20 cellular contexts compared by ENCODE assay signal in genomic region chr22:44486538-44486937, GRCh38.
DNase-seq lines count a peak whose midpoint lies in the region; ATAC-seq, FAIRE-seq and TF ChIP-seq lines count a peak whose summit lies in the region.
"Had no signal": no experiment of that assay in that cellular context is flagged by ENCODE, and none has a peak within 500 bp of the region (broad histone marks: within the 10 kb centered on the region; RNA-seq: fewer than 3 reads in every experiment).

No MANE protein-coding gene starts in this region.

- H3K27me3 Mint-ChIP-seq in activated T-cell treated with anti-CD3 and anti-CD28 coated beads, Interleukin-2, amount 50 U/mL, for 24 hours, result no peaks in the 10 kb centered on the region
- H3K27me3 Mint-ChIP-seq: activated naive CD4-positive, alpha-beta T cell treated with anti-CD3 and anti-CD28 coated beads, Interleukin-2, amount 50 U/mL, for 24 hours; brain; type B pancreatic cell had no signal

- no peak for TF ChIP-seq POLR2A in H54 (IDR thresholded peaks at IDR 0.05; ENCODE audit: low read depth, low read length)

- H3K9me3 Mint-ChIP-seq in activated T-cell treated with anti-CD3 and anti-CD28 coated beads, Interleukin-2, amount 50 U/mL, for 24 hours, result no peaks in the 10 kb centered on the region
- H3K9me3 Mint-ChIP-seq: activated naive CD4-positive, alpha-beta T cell treated with anti-CD3 and anti-CD28 coated beads, Interleukin-2, amount 50 U/mL, for 24 hours; HFFc6 had no signal

- H3K4me3 Mint-ChIP-seq in activated T-cell treated with anti-CD3 and anti-CD28 coated beads, Interleukin-2, amount 50 U/mL, for 24 hours, result no peak overlapping the region
- H3K4me3 Mint-ChIP-seq: activated naive CD4-positive, alpha-beta T cell treated with anti-CD3 and anti-CD28 coated beads, Interleukin-2, amount 50 U/mL, for 24 hours; brain; HFFc6; type B pancreatic cell had no signal

- no peak overlapping the region for H3K27ac Mint-ChIP-seq in activated T-cell treated with anti-CD3 and anti-CD28 coated beads, Interleukin-2, amount 50 U/mL, for 24 hours
- H3K27ac Mint-ChIP-seq: activated naive CD4-positive, alpha-beta T cell treated with anti-CD3 and anti-CD28 coated beads, Interleukin-2, amount 50 U/mL, for 24 hours; HFFc6; type B pancreatic cell had no signal

- ATAC-seq in SK-N-SH treated with all-trans-retinoic acid at 6 μM for 48 hours (peak; percentile 89), HG03442 (IDR thresholded peaks at IDR 0.05; ENCODE audit: unreplicated experiment) (no peak)
- ATAC-seq: left colon, mucosa of descending colon had no signal

- in situ Hi-C loops in ACHN (cut with HindIII; ENCODE audit: low pct_ligation_motif_present, low pct_unique_long_range_greater_than_20kb, low sequenced_read_pairs), result no loop called here

- FAIRE-seq in H54 (lab: Jason Lieb, UNC), result peak; percentile 27

- DNase-seq in ACHN, result peak; percentile 58
- peak; percentile 61 for DNase-seq in H54 (ENCODE audit: insufficient read length, low spot score)
- DNase-seq in iPS-NIHi7 (ENCODE audit: extremely low spot score), result peak; percentile 34
- no peak for DNase-seq in COLO668 (lab: John Stamatoyannopoulos, UW; ENCODE audit: unreplicated experiment)
- DNase-seq in SKM-1 (lab: John Stamatoyannopoulos, UW; ENCODE audit: unreplicated experiment), result no peak
- DNase-seq in activated T-cell treated with anti-CD3 and anti-CD28 coated beads, Interleukin-2, amount 50 U/mL, for 24 hours, result no peak
- DNase-seq: activated CD4-positive, alpha-beta T cell treated with anti-CD3 and anti-CD28 coated beads, Interleukin-2, amount 50 U/mL, for 48 hours; activated T-cell treated with anti-CD3 and anti-CD28 coated beads, Interleukin-2, amount 50 U/mL, for 1 hour; cortex of kidney; HFFc6; left colon; mucosa of descending colon; NCI-H187; NCI-H446; stimulated activated naive CD4-positive, alpha-beta T cell treated with Interleukin-2 at 50 U/mL for 16 hours had no signal

- no peaks in the 10 kb centered on the region for H3K4me1 Mint-ChIP-seq in activated T-cell treated with anti-CD3 and anti-CD28 coated beads, Interleukin-2, amount 50 U/mL, for 24 hours (ENCODE audit: low read depth)

- H3K36me3 Mint-ChIP-seq in activated T-cell treated with anti-CD3 and anti-CD28 coated beads, Interleukin-2, amount 50 U/mL, for 24 hours (ENCODE audit: low read depth), result no peaks in the 10 kb centered on the region

TF ChIP-seq in SK-N-SH treated with all-trans-retinoic acid at 6 μM for 48 hours, 23 proteins besides CTCF, POLR2A, EP300 and RAD21:
- no peak for TF ChIP-seq TCF4 (CRISPR knock-in tag; IDR thresholded peaks at IDR 0.05; ENCODE audit: borderline replicate concordance)
- TF ChIP-seq ESRRG (CRISPR knock-in tag; IDR thresholded peaks at IDR 0.05), result no peak
- no peak for TF ChIP-seq GLIS3 (CRISPR knock-in tag; IDR thresholded peaks at IDR 0.05)
- no peak for TF ChIP-seq ISL1 (CRISPR knock-in tag; IDR thresholded peaks at IDR 0.05)
- TF ChIP-seq ZFP30 (CRISPR knock-in tag; IDR thresholded peaks at IDR 0.05), result no peak
- TF ChIP-seq BACH2 (CRISPR knock-in tag; IDR thresholded peaks at IDR 0.05; ENCODE audit: borderline replicate concordance), result no peak
- no peak for TF ChIP-seq ZNF70 (CRISPR knock-in tag; IDR thresholded peaks at IDR 0.05)
- TF ChIP-seq ZNF8 (CRISPR knock-in tag; IDR thresholded peaks at IDR 0.05), result no peak
- TF ChIP-seq, protein P1, sequence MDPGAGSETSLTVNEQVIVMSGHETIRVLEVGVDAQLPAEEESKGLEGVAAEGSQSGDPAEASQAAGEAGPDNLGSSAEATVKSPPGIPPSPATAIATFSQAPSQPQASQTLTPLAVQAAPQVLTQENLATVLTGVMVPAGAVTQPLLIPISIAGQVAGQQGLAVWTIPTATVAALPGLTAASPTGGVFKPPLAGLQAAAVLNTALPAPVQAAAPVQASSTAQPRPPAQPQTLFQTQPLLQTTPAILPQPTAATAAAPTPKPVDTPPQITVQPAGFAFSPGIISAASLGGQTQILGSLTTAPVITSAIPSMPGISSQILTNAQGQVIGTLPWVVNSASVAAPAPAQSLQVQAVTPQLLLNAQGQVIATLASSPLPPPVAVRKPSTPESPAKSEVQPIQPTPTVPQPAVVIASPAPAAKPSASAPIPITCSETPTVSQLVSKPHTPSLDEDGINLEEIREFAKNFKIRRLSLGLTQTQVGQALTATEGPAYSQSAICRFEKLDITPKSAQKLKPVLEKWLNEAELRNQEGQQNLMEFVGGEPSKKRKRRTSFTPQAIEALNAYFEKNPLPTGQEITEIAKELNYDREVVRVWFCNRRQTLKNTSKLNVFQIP (CRISPR knock-in tag; IDR thresholded peaks at IDR 0.05; ENCODE audit: borderline replicate concordance, low read depth), result no peak
- TF ChIP-seq OSR1 (CRISPR knock-in tag; IDR thresholded peaks at IDR 0.05), result no peak

Comparison
In these comparisons a context has a peak if more than half of its experiments do, and no peak if none do; other contexts are left out.
1. DNase-seq: peak in ACHN (single experiment), H54 (single experiment) and iPS-NIHi7 (single experiment); none in COLO668 (single experiment), SKM-1 (single experiment) and activated T-cell treated with anti-CD3 and anti-CD28 coated beads, Interleukin-2, amount 50 U/mL, for 24 hours (single experiment).